Comparison of ENCODE assay signal across 8 cellular contexts in genomic region chr3:151468284-151468917, GRCh38. TPM values are rescaled to one million over a fixed set of nuclear protein-coding genes. Genes with fewer than 3 reads are reported as not detected.
DNase-seq lines count a peak whose midpoint lies in the region; ATAC-seq and TF ChIP-seq lines count a peak whose summit lies in the region.

No MANE protein-coding gene starts in this region.

- WGBS in smooth muscle cell (ENCODE audit: low lambda C conversion rate) = 44% methylated on average over 9 of the region's 9 CpGs

- H3K4me1 ChIP-seq in NT2/D1 (ENCODE audit: insufficient read depth, insufficient read length) = no peaks in the 10 kb centered on the region
- no peaks in the 10 kb centered on the region for H3K4me1 ChIP-seq in right atrium auricular region
- H3K4me1 ChIP-seq in smooth muscle cell (ENCODE audit: low read depth) = no peaks in the 10 kb centered on the region

- DNase-seq in Calu3 = peak; percentile 78
- DNase-seq in HuH-7 (ENCODE audit: low spot score) = peak; percentile 30
- peak; percentile 68 for DNase-seq in NT2/D1 (ENCODE audit: low read depth, low spot score)
- DNase-seq in activated naive CD8-positive, alpha-beta T cell treated with anti-CD3 and anti-CD28 coated beads, Interleukin-2, amount 50 U/mL, for 24 hours = peak; percentile 24
- no peak for DNase-seq in right atrium auricular region (ENCODE audit: low spot score)
- DNase-seq in smooth muscle cell (lab: John Stamatoyannopoulos, UW; ENCODE audit: unreplicated experiment) = no peak

- H3K9me3 ChIP-seq in NT2/D1 (ENCODE audit: insufficient read depth, low read length) = no peaks in the 10 kb centered on the region
- H3K9me3 ChIP-seq in right atrium auricular region = no peaks in the 10 kb centered on the region
- H3K9me3 ChIP-seq in smooth muscle cell (replicated peaks; ENCODE audit: low read depth) = no peaks in the 10 kb centered on the region

- H2AFZ ChIP-seq in smooth muscle cell (ENCODE audit: low read depth) = no peak overlapping the region

- no peak overlapping the region for H3K4me2 ChIP-seq in smooth muscle cell

- H4K20me1 ChIP-seq in smooth muscle cell (ENCODE audit: low read depth) = no peaks in the 10 kb centered on the region

- no peaks in the 10 kb centered on the region for H3K79me2 ChIP-seq in smooth muscle cell (ENCODE audit: low read depth)

- H3K27me3 ChIP-seq in NT2/D1 (ENCODE audit: insufficient read depth, insufficient read length) (no peaks in the 10 kb centered on the region), right atrium auricular region (no peaks in the 10 kb centered on the region), smooth muscle cell (ENCODE audit: low read depth) (no peaks in the 10 kb centered on the region)

- no peaks in the 10 kb centered on the region for H3K27me3 Mint-ChIP-seq in Calu3 (ENCODE audit: unreplicated experiment)
- peaks cover 3% of the 10 kb centered on the region for H3K27me3 Mint-ChIP-seq in activated naive CD8-positive, alpha-beta T cell treated with anti-CD3 and anti-CD28 coated beads, Interleukin-2, amount 50 U/mL, for 24 hours

- H3K27ac ChIP-seq in right atrium auricular region (no peak overlapping the region), smooth muscle cell (ENCODE audit: low read depth) (no peak overlapping the region)

- peak; percentile 93 for TF ChIP-seq CTCF in Calu3 (IDR thresholded peaks at IDR 0.05; ENCODE audit: unreplicated experiment)
- peak; percentile 70 to 88 for TF ChIP-seq CTCF in right atrium auricular region (IDR thresholded peaks at IDR 0.05)
- TF ChIP-seq CTCF in smooth muscle cell (IDR thresholded peaks at IDR 0.05; ENCODE audit: borderline replicate concordance, insufficient read depth, poor library complexity, severe bottlenecking) = peak; percentile 87

- H3K36me3 ChIP-seq in NT2/D1 (ENCODE audit: insufficient read depth, insufficient read length, low read length) (no peaks in the 10 kb centered on the region), right atrium auricular region (no peaks in the 10 kb centered on the region), smooth muscle cell (ENCODE audit: low read depth) (no peaks in the 10 kb centered on the region)

- no peaks in the 10 kb centered on the region for H3K36me3 Mint-ChIP-seq in Calu3 (ENCODE audit: insufficient read depth, unreplicated experiment)
- H3K36me3 Mint-ChIP-seq in activated naive CD8-positive, alpha-beta T cell treated with anti-CD3 and anti-CD28 coated beads, Interleukin-2, amount 50 U/mL, for 24 hours (ENCODE audit: low read depth) = no peaks in the 10 kb centered on the region

- H3K4me3 ChIP-seq in NT2/D1 (ENCODE audit: insufficient read length, low read depth) (no peak overlapping the region), right atrium auricular region (no peak overlapping the region), smooth muscle cell (no peak overlapping the region)

- no peak overlapping the region for H3K4me3 Mint-ChIP-seq in Calu3 (ENCODE audit: low read depth, unreplicated experiment)
- H3K4me3 Mint-ChIP-seq in activated naive CD8-positive, alpha-beta T cell treated with anti-CD3 and anti-CD28 coated beads, Interleukin-2, amount 50 U/mL, for 24 hours = no peak overlapping the region

- ATAC-seq in GM19397 (IDR thresholded peaks at IDR 0.05; ENCODE audit: unreplicated experiment) (peak; percentile 78), HG03460 (IDR thresholded peaks at IDR 0.05; ENCODE audit: unreplicated experiment) (no peak)
- ATAC-seq in activated naive CD8-positive, alpha-beta T cell treated with anti-CD3 and anti-CD28 coated beads, Interleukin-2, amount 50 U/mL, for 24 hours = no peak

- H3K9ac ChIP-seq in NT2/D1 (ENCODE audit: insufficient read length, low read depth) (no peak overlapping the region), smooth muscle cell (ENCODE audit: low read depth) (no peak overlapping the region)

- H3K9me3 Mint-ChIP-seq in Calu3 (ENCODE audit: low read depth, unreplicated experiment) = no peaks in the 10 kb centered on the region
- H3K9me3 Mint-ChIP-seq in activated naive CD8-positive, alpha-beta T cell treated with anti-CD3 and anti-CD28 coated beads, Interleukin-2, amount 50 U/mL, for 24 hours = no peaks in the 10 kb centered on the region

- H3K27ac Mint-ChIP-seq in Calu3 (ENCODE audit: unreplicated experiment) = no peak overlapping the region
- H3K27ac Mint-ChIP-seq in activated naive CD8-positive, alpha-beta T cell treated with anti-CD3 and anti-CD28 coated beads, Interleukin-2, amount 50 U/mL, for 24 hours = no peak overlapping the region

- no peaks in the 10 kb centered on the region for H3K4me1 Mint-ChIP-seq in Calu3 (ENCODE audit: low read depth, unreplicated experiment)
- H3K4me1 Mint-ChIP-seq in activated naive CD8-positive, alpha-beta T cell treated with anti-CD3 and anti-CD28 coated beads, Interleukin-2, amount 50 U/mL, for 24 hours = peaks cover 1% of the 10 kb centered on the region

- no peaks in the 10 kb centered on the region for H3F3A ChIP-seq in smooth muscle cell (ENCODE audit: low read depth)

- intact Hi-C loops in Calu3 (cut with micrococcal nuclease; ENCODE audit: unreplicated experiment) = loop anchor here (1.0 to 5.0 kb wide), 4 partner anchors 192 to 450 kb away; no protein-coding TSS in a partner anchor

- CTCF ChIA-PET in Calu3 (lab: Charles Lee) = interaction anchor here (0.6 to 3.1 kb wide), 5 partner anchors 9 to 370 kb away, joined by 3 to 15 read pairs (median 4); no protein-coding TSS in a partner anchor

- no TSS peak for BruUV-seq in Calu3 (replicated peaks; lab: Mats Ljungman, UMichigan)

RNA-seq across cellular contexts. Expression of gene IGSF10, which starts 7.5 kb away (rescaled TPM):
- total RNA-seq in Calu3 (2022) (0.24 and 0.29 TPM in 2 replicates), right atrium auricular region (1 to 10 TPM; 5.2 to 5.7 TPM), smooth muscle cell (0.04 and 1.3 TPM in 2 replicates)
- polyA plus RNA-seq in smooth muscle cell = not detected in 2 replicates

Comparison
In these comparisons a context has a peak if more than half of its experiments do, and no peak if none do; other contexts are left out.
1. DNase-seq: peak in Calu3 (single experiment), HuH-7 (single experiment), NT2/D1 (single experiment) and activated naive CD8-positive, alpha-beta T cell treated with anti-CD3 and anti-CD28 coated beads, Interleukin-2, amount 50 U/mL, for 24 hours (single experiment); none in right atrium auricular region (single experiment) and smooth muscle cell (single experiment).
2. Peak in every context shown above with its lines, with median percentiles within 50 percentile points of each other: CTCF ChIP-seq.